In the genomic region with DNA sequence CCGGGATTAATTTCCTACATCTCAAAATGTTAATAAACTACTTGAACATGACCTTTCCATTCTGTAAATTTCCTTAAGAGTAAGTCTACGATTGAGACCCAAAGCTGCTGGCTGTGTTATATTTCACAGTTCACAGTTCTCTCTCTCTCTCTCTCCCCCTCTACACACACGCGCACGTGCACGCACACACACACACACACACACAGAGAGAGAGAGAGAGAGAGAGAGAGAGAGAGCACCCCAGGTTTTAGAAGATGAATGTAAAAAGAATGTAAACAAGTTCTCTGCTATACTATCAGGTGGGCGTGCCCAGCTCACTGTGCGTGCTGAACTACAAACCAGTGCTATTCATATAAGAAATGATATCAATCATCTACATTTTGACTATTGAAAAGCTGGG, we compare ENCODE assay signal across 16 cellular contexts. TPM values are rescaled to one million over a fixed set of nuclear protein-coding genes. Genes with fewer than 3 reads are reported as not detected.
DNase-seq lines count a peak whose midpoint lies in the region; ATAC-seq and TF ChIP-seq lines count a peak whose summit lies in the region.
"Had no signal": no experiment of that assay in that cellular context is flagged by ENCODE, and none has a peak within 500 bp of the region (broad histone marks: within the 10 kb centered on the region; RNA-seq: fewer than 3 reads in every experiment).

No MANE protein-coding gene starts in this region.

- peak overlapping the region; percentile 55 for H3K27ac Mint-ChIP-seq in Calu3 (ENCODE audit: unreplicated experiment)
- H3K27ac Mint-ChIP-seq in endodermal cell = no peak overlapping the region
- H3K27ac Mint-ChIP-seq: activated CD4-positive, alpha-beta memory T cell treated with anti-CD3 and anti-CD28 coated beads, Interleukin-2, amount 10 ng/mL, durations not matched to agents 7 days and 5 days had no signal

- H3K27me3 Mint-ChIP-seq in Calu3 (ENCODE audit: unreplicated experiment) (no peaks in the 10 kb centered on the region), endodermal cell (ENCODE audit: insufficient read depth) (peaks cover 54% of the 10 kb centered on the region)

- TF ChIP-seq CTCF in Calu3 (IDR thresholded peaks at IDR 0.05; ENCODE audit: unreplicated experiment) = no peak
- no peak for TF ChIP-seq CTCF in IMR-90 (conservative IDR thresholded peaks at IDR 0.05; ENCODE audit: low read depth, low read length)
- TF ChIP-seq CTCF in endodermal cell (conservative IDR thresholded peaks at IDR 0.05) = no peak

- H4K8ac ChIP-seq in IMR-90 (ENCODE audit: low read depth in 2 of 2, low read length in 2 of 2) = peak overlapping the region in 1 of 2 experiments; percentile 8; a peak in 1 of 4 replicates
- H4K8ac ChIP-seq in neuronal stem cell (ENCODE audit: low read depth, low read length) = no peak overlapping the region

- H4K5ac ChIP-seq in IMR-90 (ENCODE audit: low read depth, low read length) = no peak overlapping the region

- CTCF ChIA-PET in Calu3 (lab: Charles Lee) (interaction anchor here (0.6 to 0.7 kb wide), 2 partner anchors 232 to 838 kb away, joined by 3 to 4 read pairs; no protein-coding TSS in a partner anchor), IMR-90 (lab: Yijun Ruan, JAX) (interaction anchor here (0.7 to 0.8 kb wide), 2 partner anchors 20 to 836 kb away, joined by 3 read pairs; no protein-coding TSS in a partner anchor)

- POLR2A ChIA-PET in IMR-90 (lab: Charles Lee; ENCODE audit: unreplicated experiment) = interaction anchor here (0.9 kb wide), 1 partner anchor 1462 kb away, joined by 3 read pairs; no protein-coding TSS in a partner anchor

- H3K9me3 Mint-ChIP-seq in Calu3 (ENCODE audit: low read depth, unreplicated experiment) = no peaks in the 10 kb centered on the region
- no peaks in the 10 kb centered on the region for H3K9me3 Mint-ChIP-seq in endodermal cell
- H3K9me3 Mint-ChIP-seq: activated CD4-positive, alpha-beta memory T cell treated with anti-CD3 and anti-CD28 coated beads, Interleukin-2, amount 10 ng/mL, durations not matched to agents 7 days and 5 days had no signal

- BruUV-seq in Calu3 (replicated peaks; lab: Mats Ljungman, UMichigan) (no TSS peak), IMR-90 (replicated peaks; lab: Mats Ljungman, UMichigan) (no TSS peak)

- H2AK5ac ChIP-seq in IMR-90 (ENCODE audit: low read depth, low read length) (no peak overlapping the region), neuronal stem cell (ENCODE audit: low read depth, low read length) (no peak overlapping the region)

- H3K36me3 Mint-ChIP-seq in Calu3 (ENCODE audit: insufficient read depth, unreplicated experiment) (peaks cover 37% of the 10 kb centered on the region), endodermal cell (ENCODE audit: low read depth) (no peaks in the 10 kb centered on the region)

- peaks cover 4% of the 10 kb centered on the region for H3K9me1 ChIP-seq in IMR-90 (ENCODE audit: insufficient read depth, low read length)

- H3K9me3 ChIP-seq in IMR-90 (ENCODE audit: control insufficient read depth, insufficient read depth, low read length) (no peaks in the 10 kb centered on the region), endodermal cell (ENCODE audit: control insufficient read depth, low read length) (no peaks in the 10 kb centered on the region), neuronal stem cell (replicated peaks in 1 of 2; ENCODE audit: control insufficient read depth in 2 of 2, insufficient read depth in 1 of 2, low read depth in 1 of 2, low read length in 2 of 2) (no peaks in the 10 kb centered on the region)
- H3K9me3 ChIP-seq: suprapubic skin had no signal

- H3K36me3 ChIP-seq in IMR-90 (ENCODE audit: control insufficient read depth, insufficient read depth, low read length) (peaks cover 14% of the 10 kb centered on the region), endodermal cell (ENCODE audit: control insufficient read depth, insufficient read depth, low read length) (no peaks in the 10 kb centered on the region), neuronal stem cell (replicated peaks in 1 of 2; ENCODE audit: control insufficient read depth in 2 of 2, insufficient read depth in 2 of 2, low read length in 2 of 2) (no peaks in the 10 kb centered on the region)
- H3K36me3 ChIP-seq: suprapubic skin had no signal

- intact Hi-C loops in Calu3 (cut with micrococcal nuclease; ENCODE audit: unreplicated experiment) (loop anchor here (1.0 to 5.0 kb wide), 5 partner anchors 150 to 1063 kb away; partner anchors contain the start of genes KIF18A and METTL15), IMR-90 (cut with micrococcal nuclease) (loop anchor here (5.0 kb wide), 1 partner anchor 645 kb away; no protein-coding TSS in a partner anchor)

- TF ChIP-seq POLR2A in IMR-90 (IDR thresholded peaks at IDR 0.05; ENCODE audit: low read depth, low read length) = no peak

- H2BK12ac ChIP-seq in neuronal stem cell (ENCODE audit: low read length) = no peak overlapping the region

- H3K23ac ChIP-seq in IMR-90 (ENCODE audit: low read depth, low read length) (no peak overlapping the region; the same call in 1 of the 2 replicates), neuronal stem cell (ENCODE audit: low read depth, low read length, poor library complexity) (no peak overlapping the region)

- dilution Hi-C loops in IMR-90 (cut with HindIII; ENCODE audit: low sequenced_read_pairs, unreplicated experiment) = no loop called here

- H2BK20ac ChIP-seq in IMR-90 (ENCODE audit: low read depth, low read length) = no peak overlapping the region

- ATAC-seq in IMR-90 (ENCODE audit: low read depth) = no peak

- H2BK15ac ChIP-seq in IMR-90 (ENCODE audit: low read depth, low read length) (no peak overlapping the region), neuronal stem cell (ENCODE audit: low read length) (no peak overlapping the region)

- H3K9ac ChIP-seq in IMR-90 (ENCODE audit: low read depth, low read length) (peak overlapping the region; percentile 98), endodermal cell (ENCODE audit: extremely low read depth, low read length, poor library complexity, severe bottlenecking) (no peak overlapping the region), neuronal stem cell (ENCODE audit: low read depth, low read length, poor library complexity) (no peak overlapping the region)
- H3K9ac ChIP-seq: parathyroid adenoma had no signal

- no peak overlapping the region for H4K91ac ChIP-seq in IMR-90 (ENCODE audit: insufficient read depth, low read depth, low read length)
- H4K91ac ChIP-seq in neuronal stem cell (ENCODE audit: low read depth, low read length, poor library complexity) = no peak overlapping the region

- H2BK5ac ChIP-seq in IMR-90 (ENCODE audit: low read depth, low read length, poor library complexity, severe bottlenecking) = peak overlapping the region; percentile 92
- no peak overlapping the region for H2BK5ac ChIP-seq in neuronal stem cell (ENCODE audit: low read length)

- no peak for TF ChIP-seq RAD21 in IMR-90 (IDR thresholded peaks at IDR 0.05; ENCODE audit: low read length)

- H3K4me1 Mint-ChIP-seq in Calu3 (ENCODE audit: low read depth, unreplicated experiment) (peaks cover 32% of the 10 kb centered on the region), endodermal cell (peaks cover 23% of the 10 kb centered on the region)

- no peak overlapping the region for H3K4ac ChIP-seq in IMR-90 (ENCODE audit: low read depth, low read length)
- H3K4ac ChIP-seq in neuronal stem cell (ENCODE audit: low read length) = no peak overlapping the region

- H3K4me1 ChIP-seq in IMR-90 (ENCODE audit: control insufficient read depth, insufficient read depth, low read length) (peaks cover 4% of the 10 kb centered on the region; the same call in 1 of the 2 replicates), endodermal cell (ENCODE audit: control insufficient read depth, insufficient read depth, low read length) (no peaks in the 10 kb centered on the region), neuronal stem cell (ENCODE audit: control insufficient read depth in 2 of 2, insufficient read depth in 1 of 2, low read depth in 1 of 2, low read length in 2 of 2) (peaks cover 0 to 10% of the 10 kb centered on the region in 2 donors)

- no peak for DNase-seq in Calu3
- DNase-seq in IMR-90 = peak; percentile 85
- DNase-seq in endodermal cell = peak; percentile 59
- no peak for DNase-seq in neuronal stem cell (ENCODE audit: low spot score)
- no peak for DNase-seq in islet precursor cell
- DNase-seq in NCI-H345 (lab: John Stamatoyannopoulos, UW) = no peak
- DNase-seq in activated naive CD4-positive, alpha-beta T cell (lab: John Stamatoyannopoulos, UW) = no peak
- DNase-seq in DMS79 treated with DMSO at 0.1 percent for 48 hours (lab: John Stamatoyannopoulos, UW) = no peak
- DNase-seq: activated CD4-positive, alpha-beta memory T cell treated with anti-CD3 and anti-CD28 coated beads, Interleukin-2, amount 10 ng/mL, durations not matched to agents 7 days and 5 days; dorsolateral prefrontal cortex; foreskin melanocyte; MM.1S; NCI-H2081 had no signal

- H3K27ac ChIP-seq in IMR-90 (ENCODE audit: insufficient read depth, low read length) (peak overlapping the region; percentile 70), endodermal cell (ENCODE audit: low read depth, low read length) (no peak overlapping the region), neuronal stem cell (replicated peaks; ENCODE audit: low read length) (no peak overlapping the region)
- H3K27ac ChIP-seq: dorsolateral prefrontal cortex, parathyroid adenoma, SK-N-MC, suprapubic skin had no signal

- H2BK120ac ChIP-seq in IMR-90 (ENCODE audit: low read depth, low read length) = no peak overlapping the region
- no peak overlapping the region for H2BK120ac ChIP-seq in neuronal stem cell (ENCODE audit: low read depth, low read length)

- peaks cover 79% of the 10 kb centered on the region for H4K20me1 ChIP-seq in IMR-90 (ENCODE audit: insufficient read depth, low read length)

- H2AFZ ChIP-seq in IMR-90 (replicated peaks; ENCODE audit: low read length, poor library complexity) (no peak overlapping the region), neuronal stem cell (ENCODE audit: low read length) (no peak overlapping the region)
- H2AFZ ChIP-seq: parathyroid adenoma had no signal

- H3K27me3 ChIP-seq in IMR-90 (ENCODE audit: control insufficient read depth, insufficient read depth, low read length) (no peaks in the 10 kb centered on the region), endodermal cell (ENCODE audit: control insufficient read depth, insufficient read depth, low read length, poor library complexity, severe bottlenecking) (peaks cover 54% of the 10 kb centered on the region), neuronal stem cell (ENCODE audit: control insufficient read depth in 3 of 3, insufficient read depth in 3 of 3, low read depth in 1 of 3, low read length in 3 of 3) (peaks cover 0 to 35% (median 20%) of the 10 kb centered on the region in 3 experiments)

- peak overlapping the region; percentile 99 for H3K4me2 ChIP-seq in IMR-90 (ENCODE audit: low read depth, low read length)
- peak overlapping the region; percentile 20 for H3K4me2 ChIP-seq in neuronal stem cell (ENCODE audit: insufficient read depth, low read length, poor library complexity, severe bottlenecking)

- in situ Hi-C loops in IMR-90 (cut with MboI; ENCODE audit: low sequenced_read_pairs) = loop anchor here (10.0 kb wide), 1 partner anchor 998 kb away; no protein-coding TSS in a partner anchor

- peak overlapping the region; percentile 40 for H3K56ac ChIP-seq in IMR-90 (ENCODE audit: extremely low read depth, insufficient read depth, low read length)

- WGBS in IMR-90 (ENCODE audit: extremely low coverage in 2 of 2, insufficient read length in 1 of 2), 2 experiments = no CpG with 5 or more reads among the region's 8 CpGs
- WGBS in endodermal cell (ENCODE audit: insufficient coverage in 1 of 2, insufficient read length in 1 of 2), 2 experiments = 0 to 37% methylated on average over 1 to 4 of the region's 8 CpGs
- no CpG with 5 or more reads among the region's 8 CpGs for WGBS in neuronal stem cell (ENCODE audit: extremely low coverage in 2 of 2, insufficient read length in 2 of 2, insufficient replicate concordance in 1 of 2), 2 donors

- peak overlapping the region; percentile 10; the same call in 1 of the 2 replicates for H3K18ac ChIP-seq in IMR-90 (ENCODE audit: low read depth, low read length)
- no peak overlapping the region for H3K18ac ChIP-seq in neuronal stem cell (ENCODE audit: low read length)

- no peak overlapping the region for H3K14ac ChIP-seq in IMR-90 (replicated peaks; ENCODE audit: low read depth, low read length)
- H3K14ac ChIP-seq in neuronal stem cell (ENCODE audit: low read length) = no peak overlapping the region

- H3K79me1 ChIP-seq in IMR-90 (ENCODE audit: low read depth in 1 of 2, low read length in 2 of 2) (peaks cover 0 to 33% of the 10 kb centered on the region in 2 experiments; a peak in 2 of 4 replicates), neuronal stem cell (ENCODE audit: low read depth, low read length) (peaks cover 5% of the 10 kb centered on the region)

- H2AK9ac ChIP-seq in IMR-90 (replicated peaks; ENCODE audit: low read depth, low read length, poor library complexity) = no peak overlapping the region

- peak overlapping the region; percentile 85 for H3K4me3 ChIP-seq in IMR-90 (ENCODE audit: insufficient read depth, low read depth, low read length)
- no peak overlapping the region for H3K4me3 ChIP-seq in endodermal cell (ENCODE audit: low read length)
- H3K4me3 ChIP-seq in neuronal stem cell (ENCODE audit: low read length in 2 of 2) = no peak overlapping the region
- H3K4me3 ChIP-seq: dorsolateral prefrontal cortex, SK-N-MC, suprapubic skin had no signal

- H3K4me3 Mint-ChIP-seq in Calu3 (ENCODE audit: low read depth, unreplicated experiment) (peak overlapping the region; percentile 82), endodermal cell (peak overlapping the region; percentile 31)
- H3K4me3 Mint-ChIP-seq: activated CD4-positive, alpha-beta memory T cell treated with anti-CD3 and anti-CD28 coated beads, Interleukin-2, amount 10 ng/mL, durations not matched to agents 7 days and 5 days had no signal

RNA-seq across cellular contexts. Expression of gene BDNF, which starts 3.3 kb away (rescaled TPM):
- 7.9 and 8.3 TPM in 2 replicates for total RNA-seq in Calu3 (2022)
- total RNA-seq in IMR-90 (2012; rRNA removed) = 152 and 174 TPM in 2 replicates
- 91.9 and 94.8 TPM in 2 replicates for polyA plus RNA-seq in IMR-90 (2012; rRNA removed)
- polyA plus RNA-seq in IMR-90 (2012; cell fraction: cytosol; rRNA removed) = 50.7 and 60.1 TPM in 2 replicates
- 65.9 and 184 TPM in 2 replicates for polyA plus RNA-seq in IMR-90 (2012; cell fraction: nucleus; rRNA removed; ENCODE audit: low replicate concordance)
- total RNA-seq in endodermal cell = under 1 TPM in 1 of 2 donors, not detected in 1; 0.33 TPM
- 0.82 TPM for polyA plus RNA-seq in endodermal cell (2013, experiment 1 of 2)
- 0.75 TPM for polyA plus RNA-seq in endodermal cell (2013, experiment 2 of 2)
- polyA plus RNA-seq in neuronal stem cell (2013, experiment 1 of 2) = 1.4 TPM
- polyA plus RNA-seq in neuronal stem cell (2013, experiment 2 of 2) = 1.3 TPM
- total RNA-seq: activated CD4-positive, alpha-beta memory T cell treated with anti-CD3 and anti-CD28 coated beads, Interleukin-2, amount 10 ng/mL, durations not matched to agents 7 days and 5 days had no signal

Comparison
In these comparisons a context has a peak if more than half of its experiments do, and no peak if none do; other contexts are left out.
1. DNase-seq: peak in IMR-90 (single experiment) and endodermal cell (single experiment); none in Calu3 (single experiment), neuronal stem cell (single experiment), islet precursor cell (single experiment), NCI-H345 (single experiment), activated naive CD4-positive, alpha-beta T cell (0 of 4) and DMS79 treated with DMSO at 0.1 percent for 48 hours (single experiment).
2. RNA of gene BDNF, which starts 3.3 kb away (total RNA-seq): 152 to 174 TPM in IMR-90; 7.9 to 8.3 TPM in Calu3 and 0.33 TPM in endodermal cell; every median in the first group is over 10 times any median in the second.